8 cellular contexts compared by ENCODE assay signal in genomic region chr11:111635706-111636045, GRCh38. TPM values are rescaled to one million over a fixed set of nuclear protein-coding genes. Genes with fewer than 3 reads are reported as not detected.
DNase-seq lines count a peak whose midpoint lies in the region; ATAC-seq and TF ChIP-seq lines count a peak whose summit lies in the region.

No MANE protein-coding gene starts in this region.

- no peak overlapping the region for H3K4me2 ChIP-seq in Karpas-422 (ENCODE audit: low read depth, low read length, poor library complexity, severe bottlenecking)

- DNase-seq in Karpas-422 (peak; percentile 69), astrocyte of the cerebellum (ENCODE audit: low read depth) (peak; percentile 77), iris pigment epithelial cell (ENCODE audit: low read depth) (peak; percentile 77), stromal cell of bone marrow (ENCODE audit: low read depth) (peak; percentile 32), COLO668 (lab: John Stamatoyannopoulos, UW; ENCODE audit: unreplicated experiment) (no peak)
- DNase-seq in stimulated activated naive CD8-positive, alpha-beta T cell treated with anti-CD3 and anti-CD28 coated beads, Interleukin-15, Interleukin-2, amounts not matched to agents 100 U/mL and 50 U/mL, for 24 hours, result no peak

- no peaks in the 10 kb centered on the region for H4K20me1 ChIP-seq in Karpas-422 (ENCODE audit: insufficient read depth, low read depth, low read length)

- no peak overlapping the region for H3K9ac ChIP-seq in Karpas-422 (ENCODE audit: low read length)

- no peaks in the 10 kb centered on the region for H3K9me3 ChIP-seq in Karpas-422 (ENCODE audit: low read length)

- H3K27ac ChIP-seq in Karpas-422 (ENCODE audit: low read length), result no peak overlapping the region

- H3K79me2 ChIP-seq in Karpas-422 (ENCODE audit: low read length), result peaks cover 90% of the 10 kb centered on the region

- TF ChIP-seq CTCF in astrocyte of the cerebellum (IDR thresholded peaks at IDR 0.05; ENCODE audit: low read depth, low read length, missing control alignments), result no peak

- ATAC-seq in GM19328 (IDR thresholded peaks at IDR 0.05; ENCODE audit: unreplicated experiment) (no peak), HG02678 (IDR thresholded peaks at IDR 0.05; ENCODE audit: unreplicated experiment) (no peak)
- no peak for ATAC-seq in stimulated activated naive CD8-positive, alpha-beta T cell treated with anti-CD3 and anti-CD28 coated beads, Interleukin-15, Interleukin-2, amounts not matched to agents 100 U/mL and 50 U/mL, for 24 hours

- H3K36me3 ChIP-seq in Karpas-422 (ENCODE audit: insufficient read depth, low read length), result peaks cover 28% of the 10 kb centered on the region

- in situ Hi-C loops in astrocyte of the cerebellum (cut with HindIII; ENCODE audit: low sequenced_read_pairs), result no loop called here

- H3K4me3 ChIP-seq in Karpas-422 (ENCODE audit: low read length) (no peak overlapping the region), astrocyte of the cerebellum (ENCODE audit: low read depth, low read length) (no peak overlapping the region)

- H3K27me3 ChIP-seq in Karpas-422 (ENCODE audit: low read length), result no peaks in the 10 kb centered on the region

- peaks cover 10% of the 10 kb centered on the region; the same call in 1 of the 2 replicates for H3K9me2 ChIP-seq in Karpas-422 (replicated peaks; ENCODE audit: insufficient read depth, low read length)

- no peak overlapping the region for H2AFZ ChIP-seq in Karpas-422 (ENCODE audit: low read length)

- H3K4me1 ChIP-seq in Karpas-422 (ENCODE audit: low read length), result peaks cover 37% of the 10 kb centered on the region

RNA-seq across cellular contexts. Expression of gene SIK2, which starts 33.4 kb away (rescaled TPM):
- 56.3 and 64.8 TPM in 2 replicates for total RNA-seq in Karpas-422 (2014; rRNA removed; shearing (Covaris generic); ENCODE audit: low replicate concordance)

Comparison
In these comparisons a context has a peak if more than half of its experiments do, and no peak if none do; other contexts are left out.
1. DNase-seq: peak in Karpas-422 (single experiment), astrocyte of the cerebellum (single experiment), iris pigment epithelial cell (single experiment) and stromal cell of bone marrow (single experiment); none in COLO668 (single experiment) and stimulated activated naive CD8-positive, alpha-beta T cell treated with anti-CD3 and anti-CD28 coated beads, Interleukin-15, Interleukin-2, amounts not matched to agents 100 U/mL and 50 U/mL, for 24 hours (single experiment).